1 cellular context compared by ENCODE assay signal in genomic region chr1:198620951-198621824, GRCh38.
TF ChIP-seq lines count a peak whose summit lies in the region.

No MANE protein-coding gene starts in this region.

TF ChIP-seq in liver, 16 proteins besides CTCF, POLR2A, EP300 and RAD21 (continued from another document):
- TF ChIP-seq REST (IDR thresholded peaks at IDR 0.05) (no peak), RXRA (IDR thresholded peaks at IDR 0.05) (no peak)
